ENCODE assay signal across 2 cellular contexts in genomic region chr3:185853771-185854170, GRCh38. TPM values are rescaled to one million over a fixed set of nuclear protein-coding genes. Genes with fewer than 3 reads are reported as not detected.
"Had no signal": no experiment of that assay in that cellular context is flagged by ENCODE, and none has a peak within 500 bp of the region (broad histone marks: within the 10 kb centered on the region; RNA-seq: fewer than 3 reads in every experiment).

No MANE protein-coding gene starts in this region.

RNA-seq across cellular contexts. Expression of gene IGF2BP2, which starts 28.9 kb away (rescaled TPM):
- total RNA-seq: OCI-LY7; T-helper 2 cell treated with Interferon-gamma antibody and Interleukin-4, amounts not matched to agents 100 ng/mL and 5 ng/mL, for 36 hours had no signal
